ENCODE assay signal across 19 cellular contexts in genomic region chr12:49086116-49086515, GRCh38. TPM values are rescaled to one million over a fixed set of nuclear protein-coding genes. Genes with fewer than 3 reads are reported as not detected.
"Had no signal": no experiment of that assay in that cellular context is flagged by ENCODE, and none has a peak within 500 bp of the region (broad histone marks: within the 10 kb centered on the region; RNA-seq: fewer than 3 reads in every experiment).

No MANE protein-coding gene starts in this region.

- H3K27ac Mint-ChIP-seq: activated B cell treated with CpG ODN at 0.5 μM for 24 hours; activated naive CD8-positive, alpha-beta T cell; effector memory CD8-positive, alpha-beta T cell; naive thymus-derived CD4-positive, alpha-beta T cell had no signal

- H3K36me3 ChIP-seq: left ventricle myocardium inferior, pancreas, sigmoid colon, thyroid gland had no signal

- H3K9me3 Mint-ChIP-seq: activated B cell treated with CpG ODN at 0.5 μM for 24 hours; effector memory CD8-positive, alpha-beta T cell had no signal

- DNase-seq: activated B cell treated with CpG ODN at 0.5 μM for 24 hours; activated CD4-positive, alpha-beta T cell treated with anti-CD3 and anti-CD28 coated beads for 48 hours; activated CD8-positive, alpha-beta memory T cell treated with anti-CD3 and anti-CD28 coated beads, Interleukin-2, amount 50 U/mL, for 48 hours; activated gamma-delta T cell treated with Interleukin-2 at 50 U/mL for 16 hours; anterior cingulate cortex; cerebellar nuclear complex; dermis blood vessel endothelial cell; effector memory CD8-positive, alpha-beta T cell; hippocampal formation; left ventricle myocardium inferior; naive thymus-derived CD4-positive, alpha-beta T cell; sigmoid colon; stimulated activated CD4-positive, alpha-beta T cell treated with anti-CD3 and anti-CD28 coated beads, Interleukin-12 subunit alpha, Interleukin-12 subunit beta, amount 100 ng/mL, for 4 hours; stimulated activated CD4-positive, alpha-beta T cell treated with anti-CD3 and anti-CD28 coated beads, Interleukin-2, amount 100 ng/mL, for 24 hours; thyroid gland had no signal

- ATAC-seq: effector memory CD8-positive, alpha-beta T cell; naive thymus-derived CD4-positive, alpha-beta T cell; pancreas had no signal

- H3K27ac ChIP-seq: left ventricle myocardium inferior, pancreas, thyroid gland had no signal

- H3K4me3 Mint-ChIP-seq: activated B cell treated with CpG ODN at 0.5 μM for 24 hours; activated naive CD8-positive, alpha-beta T cell; effector memory CD8-positive, alpha-beta T cell; naive thymus-derived CD4-positive, alpha-beta T cell had no signal

- FAIRE-seq: pancreas, TTC549 had no signal

- H3K9me3 ChIP-seq: left ventricle myocardium inferior, pancreas, sigmoid colon, thyroid gland had no signal

- H3K4me3 ChIP-seq: left ventricle myocardium inferior, pancreas, sigmoid colon, thyroid gland had no signal

- H3K36me3 Mint-ChIP-seq: activated naive CD8-positive, alpha-beta T cell; naive thymus-derived CD4-positive, alpha-beta T cell had no signal

RNA-seq across cellular contexts. Expression of gene DHH, which starts 8.5 kb away (rescaled TPM):
- polyA plus RNA-seq: naive thymus-derived CD4-positive, alpha-beta T cell had no signal

RNA-seq across cellular contexts. Expression of gene RHEBL1, which starts 16.3 kb away (rescaled TPM):
- total RNA-seq: left ventricle myocardium inferior, urinary bladder had no signal
